In the genomic region with DNA sequence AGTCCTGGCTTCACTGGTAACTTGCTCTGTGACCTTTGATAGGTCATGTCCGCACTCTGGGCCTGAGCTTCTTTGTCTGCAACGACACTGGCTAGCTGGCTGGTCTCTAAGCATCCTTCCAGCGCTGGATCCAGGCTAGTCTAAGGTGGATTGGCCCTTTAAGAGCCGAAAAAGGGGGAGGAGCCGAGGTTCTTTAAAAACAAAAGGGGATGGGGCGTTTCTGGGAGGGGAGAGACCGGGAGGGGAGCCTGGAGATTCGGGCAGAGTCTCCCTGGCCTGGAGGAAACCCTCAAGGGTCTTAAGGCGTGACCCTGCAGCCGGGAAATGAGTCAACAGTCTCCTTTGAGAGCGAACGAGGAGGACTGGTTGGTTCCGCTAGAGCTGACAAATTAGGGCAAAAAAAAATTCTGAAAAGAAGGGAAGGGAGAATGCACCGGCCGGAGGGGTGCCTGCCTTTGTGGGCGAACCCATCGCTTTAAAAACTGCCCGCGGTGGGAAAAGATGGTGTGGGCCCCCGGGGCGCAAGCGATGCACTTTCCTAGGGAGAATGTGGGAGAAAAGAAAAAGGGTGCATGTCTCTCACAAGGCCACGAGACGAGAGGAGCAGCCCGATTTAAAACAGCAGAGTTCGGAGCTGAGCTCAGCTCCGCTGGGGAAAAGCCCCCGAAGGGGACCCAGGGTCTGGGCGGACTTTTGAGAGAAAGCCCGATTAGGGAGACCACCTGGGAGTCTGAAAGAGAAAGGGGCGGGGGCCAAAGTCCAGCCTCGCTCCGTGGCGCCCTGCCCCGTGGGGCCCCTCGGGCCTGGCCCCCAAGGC, we compare ENCODE assay signal across 8 cellular contexts. TPM values are rescaled to one million over a fixed set of nuclear protein-coding genes. Genes with fewer than 3 reads are reported as not detected.
DNase-seq lines count a peak whose midpoint lies in the region; ATAC-seq, FAIRE-seq and TF ChIP-seq lines count a peak whose summit lies in the region.

No MANE protein-coding gene starts in this region.

- H3K4me2 ChIP-seq in Karpas-422 (ENCODE audit: low read depth, low read length, poor library complexity, severe bottlenecking) (peak overlapping the region; percentile 100), astrocyte (ENCODE audit: low read length) (peak overlapping the region; percentile 94)

- 0 to 1% methylated on average over 36 of the region's 36 CpGs for WGBS in heart right ventricle, 2 donors
- WGBS in pancreas, 2 donors, result 0 to 1% methylated on average over 32 to 36 of the region's 36 CpGs

- H3K36me3 ChIP-seq in Karpas-422 (ENCODE audit: insufficient read depth, low read length) (no peaks in the 10 kb centered on the region), astrocyte (ENCODE audit: insufficient read depth, low read length) (no peaks in the 10 kb centered on the region), heart right ventricle (peaks cover 0 to 11% (median 0%) of the 10 kb centered on the region in 9 donors), pancreas (no peaks in the 10 kb centered on the region)

- H3K4me3 Mint-ChIP-seq in astrocyte (ENCODE audit: unreplicated experiment), result peak overlapping the region; percentile 95

- peak overlapping the region; percentile 76 for H3K4me3 ChIP-seq in GM08714 (ENCODE audit: low read length)
- peak overlapping the region; percentile 93 for H3K4me3 ChIP-seq in Karpas-422 (ENCODE audit: low read length)
- peak overlapping the region; percentile 82 for H3K4me3 ChIP-seq in astrocyte (ENCODE audit: insufficient read depth, low read depth, low read length)
- peak overlapping the region; percentile 66 to 89 (median 84) for H3K4me3 ChIP-seq in heart right ventricle
- peak overlapping the region; percentile 58 to 94 (median 81) for H3K4me3 ChIP-seq in pancreas

- ATAC-seq in heart right ventricle (peak; percentile 8 to 63 (median 38)), pancreas (peak; percentile 13 to 35 (median 18)), GM21528 (IDR thresholded peaks at IDR 0.05; ENCODE audit: low FRiP score, unreplicated experiment) (no peak), GM21447 (IDR thresholded peaks at IDR 0.05; ENCODE audit: unreplicated experiment) (no peak)

- H3K79me2 ChIP-seq in Karpas-422 (ENCODE audit: low read length) (peaks cover 8% of the 10 kb centered on the region), astrocyte (ENCODE audit: insufficient read depth, low read length) (peaks cover 32% of the 10 kb centered on the region)

- no peaks in the 10 kb centered on the region for H3K27me3 Mint-ChIP-seq in astrocyte (ENCODE audit: low read depth, unreplicated experiment)

- H3K4me1 ChIP-seq in Karpas-422 (ENCODE audit: low read length) (peaks cover 20% of the 10 kb centered on the region), astrocyte (ENCODE audit: insufficient read depth, low read length) (peaks cover 21% of the 10 kb centered on the region), heart right ventricle (peaks cover 10 to 48% (median 27%) of the 10 kb centered on the region in 9 donors), pancreas (peaks cover 0 to 3% (median 0%) of the 10 kb centered on the region in 3 donors)

- H3K4me1 Mint-ChIP-seq in astrocyte (ENCODE audit: low read depth, unreplicated experiment), result peaks cover 15% of the 10 kb centered on the region

- no peaks in the 10 kb centered on the region for H3K9me3 Mint-ChIP-seq in astrocyte (ENCODE audit: unreplicated experiment)

- H3K9me2 ChIP-seq in Karpas-422 (replicated peaks; ENCODE audit: insufficient read depth, low read length), result no peaks in the 10 kb centered on the region

- FAIRE-seq in astrocyte (lab: Jason Lieb, UNC) (peak; percentile 50), pancreas (lab: Jason Lieb, UNC) (no peak)

- H3K27ac Mint-ChIP-seq in astrocyte (ENCODE audit: unreplicated experiment), result peak overlapping the region; percentile 75

- no peaks in the 10 kb centered on the region for H3K36me3 Mint-ChIP-seq in astrocyte (ENCODE audit: low read depth, unreplicated experiment)

- TF ChIP-seq CTCF in astrocyte (IDR thresholded peaks at IDR 0.05; ENCODE audit: insufficient read depth, low read depth, low read length), result no peak
- TF ChIP-seq CTCF in heart right ventricle (IDR thresholded peaks at IDR 0.05), result no peak
- no peak for TF ChIP-seq CTCF in pancreas (IDR thresholded peaks at IDR 0.05)

- H3K9me3 ChIP-seq in Karpas-422 (ENCODE audit: low read length), result no peaks in the 10 kb centered on the region
- H3K9me3 ChIP-seq in astrocyte (ENCODE audit: insufficient read depth, low read depth, low read length), result no peaks in the 10 kb centered on the region
- no peaks in the 10 kb centered on the region for H3K9me3 ChIP-seq in heart right ventricle
- no peaks in the 10 kb centered on the region for H3K9me3 ChIP-seq in pancreas

- in situ Hi-C loops in SK-MEL-5 (cut with HindIII; ENCODE audit: low pct_unique_long_range_greater_than_20kb, low sequenced_read_pairs), result no loop called here

- H3K27ac ChIP-seq in Karpas-422 (ENCODE audit: low read length) (no peak overlapping the region), astrocyte (ENCODE audit: low read depth, low read length) (peak overlapping the region; percentile 56), heart right ventricle (peak overlapping the region; percentile 60 to 94 (median 86)), pancreas (peak overlapping the region; percentile 35 to 69 (median 58))

- DNase-seq in Karpas-422 (peak; percentile 71), SK-MEL-5 (ENCODE audit: low read depth, low spot score) (peak; percentile 72), astrocyte (ENCODE audit: low read depth) (peak; percentile 73), heart right ventricle (peak; percentile 41 to 81), pancreas (peak; percentile 43 to 56 (median 51))

- intact Hi-C loops in heart right ventricle (cut with DNase I) (loop anchor here in 8 of 10 donors (2.0 to 10.0 kb wide), 10 partner anchors 45 to 381 kb away; a partner anchor contains a TSS), pancreas (cut with DNase I) (loop anchor here in 2 of 3 donors (5.0 to 10.0 kb wide), 3 partner anchors 67 to 180 kb away; a partner anchor contains a TSS)

- peak overlapping the region; percentile 20; the same call in 1 of the 2 replicates for H2AFZ ChIP-seq in Karpas-422 (ENCODE audit: low read length)
- H2AFZ ChIP-seq in astrocyte (ENCODE audit: low read depth, low read length), result peak overlapping the region; percentile 43

- no peaks in the 10 kb centered on the region for H3K27me3 ChIP-seq in Karpas-422 (ENCODE audit: low read length)
- no peaks in the 10 kb centered on the region for H3K27me3 ChIP-seq in astrocyte (ENCODE audit: insufficient read depth, low read length)
- H3K27me3 ChIP-seq in heart right ventricle, result peaks cover 0 to 23% (median 0%) of the 10 kb centered on the region in 7 donors
- H3K27me3 ChIP-seq in pancreas, result no peaks in the 10 kb centered on the region

- peak overlapping the region; percentile 84 for H3K9ac ChIP-seq in Karpas-422 (ENCODE audit: low read length)
- H3K9ac ChIP-seq in astrocyte (ENCODE audit: low read length), result peak overlapping the region; percentile 88

- no peaks in the 10 kb centered on the region; the same call in 1 of the 2 replicates for H4K20me1 ChIP-seq in Karpas-422 (ENCODE audit: insufficient read depth, low read depth, low read length)
- H4K20me1 ChIP-seq in astrocyte (ENCODE audit: insufficient read depth, low read length), result peaks cover 38% of the 10 kb centered on the region

RNA-seq across cellular contexts. Expression of a gene that starts 1.0 kb away (rescaled TPM):
- total RNA-seq in Karpas-422 (2014; rRNA removed; shearing (Covaris generic); ENCODE audit: low replicate concordance), result 8.8 and 21.6 TPM in 2 replicates
- 5.4 and 7.3 TPM in 2 replicates for total RNA-seq in SK-MEL-5 (2014; rRNA removed; shearing (Covaris generic))
- 6.5 and 8.5 TPM in 2 replicates for polyA plus RNA-seq in SK-MEL-5 (2015; cell fraction: cytosol; rRNA removed)
- 14.9 and 17.8 TPM in 2 replicates for polyA plus RNA-seq in SK-MEL-5 (2015; cell fraction: nucleus; rRNA removed)
- total RNA-seq in astrocyte (29.0 and 31.2 TPM in 2 replicates), heart right ventricle (10 to 100 TPM in 4 of 10 donors, 1 to 10 TPM in 6; 6.8 to 14.3 (median 8.9) TPM), pancreas (10 to 100 TPM in 1 of 6 donors, 1 to 10 TPM in 5; 4.3 to 11.3 (median 6.2) TPM)
- polyA plus RNA-seq in heart right ventricle (1 to 10 TPM; 4.6 to 7.5 TPM), pancreas (10 to 100 TPM in 1 of 2 donors, 1 to 10 TPM in 1; 7.0 to 10.0 TPM)

RNA-seq across cellular contexts. Expression of a gene that starts 45.6 kb away (rescaled TPM):
- total RNA-seq in Karpas-422 (2014; rRNA removed; shearing (Covaris generic); ENCODE audit: low replicate concordance), result 40.3 and 88.1 TPM in 2 replicates
- total RNA-seq in SK-MEL-5 (2014; rRNA removed; shearing (Covaris generic)), result 15.0 and 17.7 TPM in 2 replicates
- polyA plus RNA-seq in SK-MEL-5 (2015; cell fraction: cytosol; rRNA removed), result 30.3 and 36.1 TPM in 2 replicates
- polyA plus RNA-seq in SK-MEL-5 (2015; cell fraction: nucleus; rRNA removed), result 17.3 and 21.1 TPM in 2 replicates
- total RNA-seq in astrocyte (43.7 and 48.3 TPM in 2 replicates), heart right ventricle (10 to 100 TPM in 5 of 10 donors, 1 to 10 TPM in 5; 7.0 to 13.2 (median 9.9) TPM), pancreas (1 to 10 TPM; 2.5 to 7.8 (median 4.3) TPM)
- polyA plus RNA-seq in heart right ventricle (1 to 10 TPM; 9.4 to 9.7 TPM), pancreas (1 to 10 TPM; 8.0 to 8.3 TPM)

Comparison
In these comparisons a context has a peak if more than half of its experiments do, and no peak if none do; other contexts are left out.
1. ATAC-seq: peak in heart right ventricle (8 of 8) and pancreas (4 of 4); none in GM21528 (single experiment) and GM21447 (single experiment).
2. Peak in every context shown above with its lines, with median percentiles within 50 percentile points of each other: H3K4me3 ChIP-seq and DNase-seq.